Comparison of ENCODE assay signal across 23 cellular contexts in genomic region chr1:236670060-236670459, GRCh38. TPM values are rescaled to one million over a fixed set of nuclear protein-coding genes. Genes with fewer than 3 reads are reported as not detected.
A peak's percentile ranks its signal among the peaks of the same experiment; 100 is the strongest.
DNase-seq lines count a peak whose midpoint lies in the region; ATAC-seq and TF ChIP-seq lines count a peak whose summit lies in the region.
"Had no signal": no experiment of that assay in that cellular context is flagged by ENCODE, and none has a peak within 500 bp of the region (broad histone marks: within the 10 kb centered on the region; RNA-seq: fewer than 3 reads in every experiment).

No MANE protein-coding gene starts in this region.

- H3K27me3 ChIP-seq in ascending aorta (no peaks in the 10 kb centered on the region), lung (ENCODE audit: control insufficient read depth, insufficient read depth) (no peaks in the 10 kb centered on the region)
- H3K27me3 ChIP-seq: BE2C; BLaER1 treated with 17β-estradiol and CSF1 and Interleukin-3, amounts not matched to agents 10 nM and 100 nM had no signal

- TF ChIP-seq CTCF in HEK293 (tag by site-specific recombination; IDR thresholded peaks at IDR 0.05): no peak
- no peak for TF ChIP-seq CTCF in ascending aorta (IDR thresholded peaks at IDR 0.05)
- TF ChIP-seq CTCF in lung (IDR thresholded peaks at IDR 0.05; ENCODE audit: control extremely low read depth, extremely low read depth): no peak

- H3K27ac ChIP-seq in HEK293 (ENCODE audit: extremely low read depth, low read depth, low read length) (no peak overlapping the region), ascending aorta (peak overlapping the region; percentile 6 to 40), lung (ENCODE audit: low read depth in 1 of 2, low read length in 1 of 2) (no peak overlapping the region)
- H3K27ac ChIP-seq: A549; BLaER1 treated with 17β-estradiol and CSF1 and Interleukin-3, amounts not matched to agents 10 nM and 100 nM had no signal

- no peaks in the 10 kb centered on the region for H3K9me3 ChIP-seq in HEK293 (ENCODE audit: control insufficient read depth, insufficient read depth, low read depth, low read length)
- no peaks in the 10 kb centered on the region for H3K9me3 ChIP-seq in ascending aorta
- no peaks in the 10 kb centered on the region for H3K9me3 ChIP-seq in lung (ENCODE audit: control insufficient read depth in 2 of 2, insufficient read depth in 1 of 2, low read length in 1 of 2)
- H3K9me3 ChIP-seq: A549; BE2C; BLaER1 treated with 17β-estradiol and CSF1 and Interleukin-3, amounts not matched to agents 10 nM and 100 nM; HAP-1 had no signal

- intact Hi-C loops in ascending aorta (cut with DNase I): loop anchor here (1.0 to 5.0 kb wide), 3 partner anchors 47 to 148 kb away; partner anchors contain the start of gene LGALS8

- H3K4me3 ChIP-seq in HEK293 (ENCODE audit: low read depth, low read length) (no peak overlapping the region), ascending aorta (peak overlapping the region in 1 of 2 donors; percentile 5), lung (no peak overlapping the region)
- H3K4me3 ChIP-seq: A549; BLaER1 treated with 17β-estradiol and CSF1 and Interleukin-3, amounts not matched to agents 10 nM and 100 nM; GM12878; HAP-1 had no signal

- peaks cover 3% of the 10 kb centered on the region; the same call in 1 of the 2 replicates for H3K4me1 ChIP-seq in HEK293 (ENCODE audit: control insufficient read depth, insufficient read depth, low read length)
- H3K4me1 ChIP-seq in ascending aorta: peaks cover 0 to 11% of the 10 kb centered on the region in 2 donors
- peaks cover 0 to 10% of the 10 kb centered on the region in 2 donors for H3K4me1 ChIP-seq in lung (ENCODE audit: control insufficient read depth in 2 of 2, insufficient read depth in 2 of 2, low read length in 2 of 2)
- H3K4me1 ChIP-seq: A549; BE2C; BLaER1 treated with 17β-estradiol and CSF1 and Interleukin-3, amounts not matched to agents 10 nM and 100 nM; HAP-1 had no signal

- DNase-seq in ascending aorta (ENCODE audit: low spot score in 2 of 2) (no peak), lung (ENCODE audit: low spot score) (peak; percentile 17), HuH-7 (ENCODE audit: low spot score) (no peak), occipital lobe (lab: John Stamatoyannopoulos, UW) (no peak)
- DNase-seq: 8988T; ACHN; AML-193; BE2C; CD4-positive, alpha-beta T cell; CD8-positive, alpha-beta memory T cell; DMS 273 treated with DMSO at 0.1 percent for 48 hours; DMS79; EL; GDM1; GOT3 had no signal

- H3K36me3 ChIP-seq in HEK293 (ENCODE audit: control insufficient read depth in 2 of 2, insufficient read depth in 1 of 2, low read length in 2 of 2) (no peaks in the 10 kb centered on the region), ascending aorta (no peaks in the 10 kb centered on the region), lung (ENCODE audit: control insufficient read depth in 2 of 2, insufficient read depth in 2 of 2, low read length in 2 of 2) (no peaks in the 10 kb centered on the region)
- H3K36me3 ChIP-seq: BE2C; BLaER1 treated with 17β-estradiol and CSF1 and Interleukin-3, amounts not matched to agents 10 nM and 100 nM; HAP-1 had no signal

- POLR2A ChIA-PET in HEK293 (lab: Yijun Ruan, JAX): no interaction called here

- CTCF ChIA-PET in HEK293 (lab: Yijun Ruan, JAX): interaction anchor here (0.6 to 0.8 kb wide), 2 partner anchors 52 to 89 kb away, joined by 3 read pairs; no protein-coding TSS in a partner anchor

- no peak for ATAC-seq in lung (ENCODE audit: insufficient read depth, low FRiP score)
- ATAC-seq in HG02642 (IDR thresholded peaks at IDR 0.05; ENCODE audit: poor library complexity, unreplicated experiment): no peak
- no peak for ATAC-seq in HG02840 (IDR thresholded peaks at IDR 0.05; ENCODE audit: low FRiP score, unreplicated experiment)
- ATAC-seq: A549, GM12878 had no signal

- 71 to 89% methylated on average over 7 of the region's 7 CpGs for WGBS in lung, 2 donors

TF ChIP-seq in HEK293, 187 proteins besides CTCF, POLR2A, EP300 and RAD21:
- TF ChIP-seq ZNF449 (tag by site-specific recombination; IDR thresholded peaks at IDR 0.05): no peak; the same call in 1 of the 2 replicates
- no peak for TF ChIP-seq ZNF423 (tag by site-specific recombination; IDR thresholded peaks at IDR 0.05)
- no peak for TF ChIP-seq ZNF777 (tag by site-specific recombination; IDR thresholded peaks at IDR 0.05; ENCODE audit: borderline replicate concordance)
- no peak for TF ChIP-seq ZNF37A (tag by site-specific recombination; IDR thresholded peaks at IDR 0.05)
- TF ChIP-seq ZNF623 (tag by site-specific recombination; IDR thresholded peaks at IDR 0.05): no peak
- TF ChIP-seq GFI1B (tag by site-specific recombination; IDR thresholded peaks at IDR 0.05): peak; percentile 75; the same call in 1 of the 2 replicates
- TF ChIP-seq ZBTB44 (tag by site-specific recombination; IDR thresholded peaks at IDR 0.05): peak; percentile 67; the same call in 1 of the 2 replicates

RNA-seq across cellular contexts. Expression of gene ACTN2, which starts 16.2 kb away (rescaled TPM):
- total RNA-seq in ascending aorta: 10.5 TPM
- total RNA-seq in lung: 1 to 10 TPM; 3.6 to 6.6 TPM
- 1 to 10 TPM in 1 of 2 donors, under 1 TPM in 1; 0.81 to 2.5 TPM for polyA plus RNA-seq in lung
- 59.1 TPM for total RNA-seq in occipital lobe
- total RNA-seq: CD8-positive, alpha-beta memory T cell; GM12878 had no signal
- polyA plus RNA-seq: A549; CD14-positive monocyte; CD8-positive, alpha-beta memory T cell had no signal

Comparison
In these comparisons a context has a peak if more than half of its experiments do, and no peak if none do; other contexts are left out.
1. H3K27ac ChIP-seq: peak in ascending aorta (2 of 2); none in HEK293 (single experiment) and lung (0 of 2).